In genomic region chr7:28061824-28062196, GRCh38 we compare ENCODE assay signal across 13 cellular contexts.
DNase-seq lines count a peak whose midpoint lies in the region; ATAC-seq and TF ChIP-seq lines count a peak whose summit lies in the region.
"Had no signal": no experiment of that assay in that cellular context is flagged by ENCODE, and none has a peak within 500 bp of the region (broad histone marks: within the 10 kb centered on the region; RNA-seq: fewer than 3 reads in every experiment).

No MANE protein-coding gene starts in this region.

- H3K4me2 ChIP-seq in KMS-11 (peak overlapping the region; percentile 53), smooth muscle cell (peak overlapping the region; percentile 77)

- H3K4me1 ChIP-seq in KMS-11 (ENCODE audit: low read depth, poor library complexity, severe bottlenecking) = peaks cover 46% of the 10 kb centered on the region
- peaks cover 7% of the 10 kb centered on the region for H3K4me1 ChIP-seq in body of pancreas
- H3K4me1 ChIP-seq in smooth muscle cell (ENCODE audit: low read depth) = peaks cover 2% of the 10 kb centered on the region
- H3K4me1 ChIP-seq in tibial nerve = peaks cover 0 to 18% (median 3%) of the 10 kb centered on the region in 4 donors

- H3K36me3 ChIP-seq in KMS-11 (ENCODE audit: insufficient read depth) = no peaks in the 10 kb centered on the region
- no peaks in the 10 kb centered on the region for H3K36me3 ChIP-seq in body of pancreas (replicated peaks in 1 of 2; ENCODE audit: insufficient read depth in 1 of 2, low read depth in 2 of 2)
- H3K36me3 ChIP-seq in smooth muscle cell (ENCODE audit: low read depth) = no peaks in the 10 kb centered on the region
- no peaks in the 10 kb centered on the region for H3K36me3 ChIP-seq in tibial nerve
- H3K36me3 ChIP-seq: BE2C, SJCRH30, spleen, stomach, upper lobe of right lung, WERI-Rb-1 had no signal

- H3F3A ChIP-seq in smooth muscle cell (ENCODE audit: low read depth) = peaks cover 4% of the 10 kb centered on the region

- ATAC-seq in GM21360 (IDR thresholded peaks at IDR 0.05; ENCODE audit: unreplicated experiment) (peak; percentile 20), body of pancreas (peak; percentile 18)

- peak overlapping the region; percentile 44 for H3K27ac ChIP-seq in KMS-11
- H3K27ac ChIP-seq in body of pancreas = no peak overlapping the region
- H3K27ac ChIP-seq in smooth muscle cell (ENCODE audit: low read depth) = peak overlapping the region; percentile 55
- H3K27ac ChIP-seq in tibial nerve = no peak overlapping the region
- H3K27ac ChIP-seq: SJCRH30, stomach, upper lobe of right lung, WERI-Rb-1 had no signal

- H2AFZ ChIP-seq in KMS-11 (ENCODE audit: low read depth) (peak overlapping the region; percentile 26; the same call in 1 of the 2 replicates), smooth muscle cell (ENCODE audit: low read depth) (no peak overlapping the region)

- H4K20me1 ChIP-seq in KMS-11 (ENCODE audit: insufficient read depth) (no peaks in the 10 kb centered on the region), smooth muscle cell (ENCODE audit: low read depth) (peaks cover 6% of the 10 kb centered on the region)

- no peaks in the 10 kb centered on the region for H3K79me2 ChIP-seq in KMS-11 (ENCODE audit: insufficient read depth, low read depth)
- H3K79me2 ChIP-seq in smooth muscle cell (ENCODE audit: low read depth) = peaks cover 17% of the 10 kb centered on the region

- 54 to 68% methylated on average over 4 of the region's 4 CpGs for WGBS in body of pancreas, 2 donors
- 55% methylated on average over 4 of the region's 4 CpGs for WGBS in smooth muscle cell (ENCODE audit: low lambda C conversion rate)
- 83 to 88% methylated on average over 4 of the region's 4 CpGs for WGBS in tibial nerve, 2 donors

- H3K9ac ChIP-seq in KMS-11 = no peak overlapping the region
- H3K9ac ChIP-seq in smooth muscle cell (ENCODE audit: low read depth) = no peak overlapping the region

- TF ChIP-seq POLR2A in body of pancreas (IDR thresholded peaks at IDR 0.05) = no peak
- no peak for TF ChIP-seq POLR2A in tibial nerve (IDR thresholded peaks at IDR 0.05)

- H3K4me3 ChIP-seq in KMS-11 (IDR thresholded peaks at IDR 0.05; ENCODE audit: insufficient read depth, low read depth, low read length) = no peak overlapping the region
- no peak overlapping the region for H3K4me3 ChIP-seq in body of pancreas
- no peak overlapping the region for H3K4me3 ChIP-seq in smooth muscle cell
- no peak overlapping the region for H3K4me3 ChIP-seq in tibial nerve
- H3K4me3 ChIP-seq: SJCRH30, spleen, stomach, upper lobe of right lung had no signal

- no peak for TF ChIP-seq EP300 in tibial nerve (IDR thresholded peaks at IDR 0.05)

- intact Hi-C loops in body of pancreas (cut with DNase I) = no loop called here

- no peaks in the 10 kb centered on the region for H3K9me3 ChIP-seq in body of pancreas
- H3K9me3 ChIP-seq in smooth muscle cell (replicated peaks; ENCODE audit: low read depth) = no peaks in the 10 kb centered on the region
- no peaks in the 10 kb centered on the region for H3K9me3 ChIP-seq in tibial nerve
- H3K9me3 ChIP-seq: BE2C, SJCRH30, spleen, stomach, upper lobe of right lung had no signal

- H3K27me3 ChIP-seq in KMS-11 (ENCODE audit: insufficient read depth, low read depth) (no peaks in the 10 kb centered on the region), body of pancreas (no peaks in the 10 kb centered on the region), smooth muscle cell (ENCODE audit: low read depth) (no peaks in the 10 kb centered on the region), tibial nerve (no peaks in the 10 kb centered on the region)
- H3K27me3 ChIP-seq: BE2C, SJCRH30, spleen, stomach, upper lobe of right lung had no signal

- TF ChIP-seq CTCF in KMS-11 (conservative IDR thresholded peaks at IDR 0.05; ENCODE audit: low read depth, low read length) (no peak), body of pancreas (IDR thresholded peaks at IDR 0.05) (no peak), smooth muscle cell (IDR thresholded peaks at IDR 0.05; ENCODE audit: borderline replicate concordance, insufficient read depth, poor library complexity, severe bottlenecking) (no peak), tibial nerve (IDR thresholded peaks at IDR 0.05) (no peak)

- DNase-seq in body of pancreas (no peak), smooth muscle cell (lab: John Stamatoyannopoulos, UW; ENCODE audit: unreplicated experiment) (no peak), NCI-H187 (lab: John Stamatoyannopoulos, UW) (no peak), NCI-H2081 treated with DMSO at 0.1 percent for 48 hours (lab: John Stamatoyannopoulos, UW) (no peak), tibial nerve (ENCODE audit: low spot score in 2 of 2) (no peak)

Comparison
In these comparisons a context has a peak if more than half of its experiments do, and no peak if none do; other contexts are left out.
1. H3K27ac ChIP-seq: peak in KMS-11 (single experiment) and smooth muscle cell (single experiment); none in body of pancreas (0 of 4) and tibial nerve (0 of 4).